1 cellular context compared by ENCODE assay signal in the genomic region with DNA sequence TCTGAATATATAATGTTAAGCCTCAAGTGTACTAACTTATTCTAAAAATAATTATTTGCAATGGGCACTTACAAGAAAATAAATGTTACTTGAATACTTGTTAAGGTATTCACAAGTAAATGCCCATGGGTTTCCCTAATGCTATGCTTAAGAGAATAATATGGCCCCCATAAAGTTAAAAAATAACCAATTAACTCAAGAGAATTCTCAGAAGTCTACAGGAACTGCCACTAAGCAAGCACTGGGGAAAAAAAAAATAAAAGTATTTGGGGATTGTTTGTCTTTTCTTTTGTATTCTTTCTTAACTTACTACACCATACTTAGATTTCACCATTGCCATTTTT.
TF ChIP-seq lines count a peak whose summit lies in the region.

No MANE protein-coding gene starts in this region.

TF ChIP-seq in WTC11, 78 proteins besides CTCF, POLR2A, EP300 and RAD21:
- TF ChIP-seq ZNF138 (CRISPR knock-in tag; conservative IDR thresholded peaks at IDR 0.05) (no peak), ZNF416 (CRISPR knock-in tag; IDR thresholded peaks at IDR 0.05) (no peak), SP1 (CRISPR knock-in tag; conservative IDR thresholded peaks at IDR 0.05) (no peak), HMGA2 (CRISPR knock-in tag; IDR thresholded peaks at IDR 0.05) (no peak), GTF2I (CRISPR knock-in tag; conservative IDR thresholded peaks at IDR 0.05) (no peak), MYBL2 (CRISPR knock-in tag; IDR thresholded peaks at IDR 0.05) (no peak), ZNF512 (CRISPR knock-in tag; IDR thresholded peaks at IDR 0.05; ENCODE audit: borderline replicate concordance) (no peak), KAT7 (CRISPR knock-in tag; IDR thresholded peaks at IDR 0.05; ENCODE audit: borderline replicate concordance) (no peak), ESRRA (CRISPR knock-in tag; IDR thresholded peaks at IDR 0.05; ENCODE audit: borderline replicate concordance) (no peak), ZNF281 (CRISPR knock-in tag; IDR thresholded peaks at IDR 0.05) (no peak), ZNF317 (CRISPR knock-in tag; IDR thresholded peaks at IDR 0.05; ENCODE audit: borderline replicate concordance, low read depth) (no peak), FOXP4 (CRISPR knock-in tag; IDR thresholded peaks at IDR 0.05) (no peak), FOXJ3 (CRISPR knock-in tag; IDR thresholded peaks at IDR 0.05; ENCODE audit: borderline replicate concordance) (no peak), EMX1 (CRISPR knock-in tag; IDR thresholded peaks at IDR 0.05) (no peak), ETV6 (CRISPR knock-in tag; IDR thresholded peaks at IDR 0.05) (no peak)
- TF ChIP-seq, protein P1, sequence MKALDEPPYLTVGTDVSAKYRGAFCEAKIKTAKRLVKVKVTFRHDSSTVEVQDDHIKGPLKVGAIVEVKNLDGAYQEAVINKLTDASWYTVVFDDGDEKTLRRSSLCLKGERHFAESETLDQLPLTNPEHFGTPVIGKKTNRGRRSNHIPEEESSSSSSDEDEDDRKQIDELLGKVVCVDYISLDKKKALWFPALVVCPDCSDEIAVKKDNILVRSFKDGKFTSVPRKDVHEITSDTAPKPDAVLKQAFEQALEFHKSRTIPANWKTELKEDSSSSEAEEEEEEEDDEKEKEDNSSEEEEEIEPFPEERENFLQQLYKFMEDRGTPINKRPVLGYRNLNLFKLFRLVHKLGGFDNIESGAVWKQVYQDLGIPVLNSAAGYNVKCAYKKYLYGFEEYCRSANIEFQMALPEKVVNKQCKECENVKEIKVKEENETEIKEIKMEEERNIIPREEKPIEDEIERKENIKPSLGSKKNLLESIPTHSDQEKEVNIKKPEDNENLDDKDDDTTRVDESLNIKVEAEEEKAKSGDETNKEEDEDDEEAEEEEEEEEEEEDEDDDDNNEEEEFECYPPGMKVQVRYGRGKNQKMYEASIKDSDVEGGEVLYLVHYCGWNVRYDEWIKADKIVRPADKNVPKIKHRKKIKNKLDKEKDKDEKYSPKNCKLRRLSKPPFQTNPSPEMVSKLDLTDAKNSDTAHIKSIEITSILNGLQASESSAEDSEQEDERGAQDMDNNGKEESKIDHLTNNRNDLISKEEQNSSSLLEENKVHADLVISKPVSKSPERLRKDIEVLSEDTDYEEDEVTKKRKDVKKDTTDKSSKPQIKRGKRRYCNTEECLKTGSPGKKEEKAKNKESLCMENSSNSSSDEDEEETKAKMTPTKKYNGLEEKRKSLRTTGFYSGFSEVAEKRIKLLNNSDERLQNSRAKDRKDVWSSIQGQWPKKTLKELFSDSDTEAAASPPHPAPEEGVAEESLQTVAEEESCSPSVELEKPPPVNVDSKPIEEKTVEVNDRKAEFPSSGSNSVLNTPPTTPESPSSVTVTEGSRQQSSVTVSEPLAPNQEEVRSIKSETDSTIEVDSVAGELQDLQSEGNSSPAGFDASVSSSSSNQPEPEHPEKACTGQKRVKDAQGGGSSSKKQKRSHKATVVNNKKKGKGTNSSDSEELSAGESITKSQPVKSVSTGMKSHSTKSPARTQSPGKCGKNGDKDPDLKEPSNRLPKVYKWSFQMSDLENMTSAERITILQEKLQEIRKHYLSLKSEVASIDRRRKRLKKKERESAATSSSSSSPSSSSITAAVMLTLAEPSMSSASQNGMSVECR (CRISPR knock-in tag; IDR thresholded peaks at IDR 0.05; ENCODE audit: borderline replicate concordance) = no peak
- TF ChIP-seq, protein P2, sequence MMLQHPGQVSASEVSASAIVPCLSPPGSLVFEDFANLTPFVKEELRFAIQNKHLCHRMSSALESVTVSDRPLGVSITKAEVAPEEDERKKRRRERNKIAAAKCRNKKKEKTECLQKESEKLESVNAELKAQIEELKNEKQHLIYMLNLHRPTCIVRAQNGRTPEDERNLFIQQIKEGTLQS (CRISPR knock-in tag; conservative IDR thresholded peaks at IDR 0.05) = no peak
- TF ChIP-seq, protein P3, sequence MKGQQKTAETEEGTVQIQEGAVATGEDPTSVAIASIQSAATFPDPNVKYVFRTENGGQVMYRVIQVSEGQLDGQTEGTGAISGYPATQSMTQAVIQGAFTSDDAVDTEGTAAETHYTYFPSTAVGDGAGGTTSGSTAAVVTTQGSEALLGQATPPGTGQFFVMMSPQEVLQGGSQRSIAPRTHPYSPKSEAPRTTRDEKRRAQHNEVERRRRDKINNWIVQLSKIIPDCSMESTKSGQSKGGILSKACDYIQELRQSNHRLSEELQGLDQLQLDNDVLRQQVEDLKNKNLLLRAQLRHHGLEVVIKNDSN (CRISPR knock-in tag; IDR thresholded peaks at IDR 0.05) = no peak
TF ChIP-seq in WTC11: peak in this region for 0.
